Comparison of ENCODE assay signal across 8 cellular contexts in genomic region chr17:37607637-37608368, GRCh38. TPM values are rescaled to one million over a fixed set of nuclear protein-coding genes. Genes with fewer than 3 reads are reported as not detected.
DNase-seq lines count a peak whose midpoint lies in the region; ATAC-seq, FAIRE-seq and TF ChIP-seq lines count a peak whose summit lies in the region.

No MANE protein-coding gene starts in this region.

- no TSS peak for BruUV-seq in GM12878 (replicated peaks; lab: Mats Ljungman, UMichigan)

- in situ Hi-C loops in GM12878 (cut with MboI): loop anchor here (25.0 kb wide), 1 partner anchor 1829 kb away; no protein-coding TSS in a partner anchor

- peaks cover 55% of the 10 kb centered on the region for H3K79me2 ChIP-seq in GM12878 (ENCODE audit: control insufficient read depth, insufficient read depth, low read length)

- no peak for TF ChIP-seq RAD21 in GM12878 (IDR thresholded peaks at IDR 0.05; ENCODE audit: insufficient read depth, low read depth, low read length)

- TF ChIP-seq CTCF in BJ (IDR thresholded peaks at IDR 0.05; ENCODE audit: insufficient read depth, low read depth, low read length): no peak
- no peak for TF ChIP-seq CTCF in LNCaP clone FGC (IDR thresholded peaks at IDR 0.05; ENCODE audit: control insufficient read depth, extremely low read depth, insufficient read depth)
- TF ChIP-seq CTCF in GM12878 (IDR thresholded peaks at IDR 0.05 in 2 of 3, conservative IDR thresholded peaks at IDR 0.05 in 1 of 3; ENCODE audit: control insufficient read depth in 2 of 3, extremely low read depth in 1 of 3, insufficient read depth in 1 of 3, low read depth in 3 of 3, low read length in 3 of 3): no peak

- DNase-seq in BJ (ENCODE audit: low read depth) (no peak), LNCaP clone FGC (ENCODE audit: low read depth) (no peak), GM12878 (ENCODE audit: low read depth, low spot score) (no peak), mucosa of gallbladder (ENCODE audit: low spot score) (no peak), KG1 (lab: John Stamatoyannopoulos, UW) (no peak), GF-D8 (lab: John Stamatoyannopoulos, UW) (no peak)

- H3K4me3 ChIP-seq in BJ (ENCODE audit: low read depth, low read length): peak overlapping the region; percentile 91
- H3K4me3 ChIP-seq in LNCaP clone FGC (ENCODE audit: low read depth, low read length): peak overlapping the region; percentile 75
- peak overlapping the region; percentile 78 for H3K4me3 ChIP-seq in GM12878
- peak overlapping the region; percentile 91 for H3K4me3 ChIP-seq in mononuclear cell (ENCODE audit: low read length)

- H2AFZ ChIP-seq in GM12878 (ENCODE audit: control insufficient read depth, low read depth, low read length): no peak overlapping the region

- TF ChIP-seq POLR2A in GM12878 (IDR thresholded peaks at IDR 0.05; ENCODE audit: low read depth, low read length): no peak

- H3K9me3 ChIP-seq in GM12878 (replicated peaks; ENCODE audit: control insufficient read depth, insufficient read depth, low read length) (peaks cover 5% of the 10 kb centered on the region; the same call in 2 of the 3 replicates), mononuclear cell (ENCODE audit: low read depth, low read length) (no peaks in the 10 kb centered on the region)

- peak in 1 of 2 experiments; percentile 30; a peak in 1 of 4 replicates for TF ChIP-seq EP300 in GM12878 (IDR thresholded peaks at IDR 0.05; ENCODE audit: borderline replicate concordance in 1 of 2, control insufficient read depth in 1 of 2, low read depth in 2 of 2, low read length in 2 of 2)

- POLR2A ChIA-PET in BJ (lab: Charles Lee): interaction anchor here (0.6 to 0.7 kb wide), 2 partner anchors 26 to 110 kb away, joined by 3 to 6 read pairs; no protein-coding TSS in a partner anchor
- POLR2A ChIA-PET in GM12878 (lab: Charles Lee): interaction anchor here (0.7 to 1.2 kb wide), 4 partner anchors 19 to 1066 kb away, joined by 3 to 9 read pairs (median 4); partner anchors contain the start of gene HNF1B

- H3K27me3 ChIP-seq in BJ (ENCODE audit: control insufficient read depth, insufficient read depth, low read length) (no peaks in the 10 kb centered on the region), GM12878 (replicated peaks in 1 of 2; ENCODE audit: control insufficient read depth in 2 of 2, insufficient read depth in 2 of 2, low read length in 1 of 2) (no peaks in the 10 kb centered on the region), mononuclear cell (ENCODE audit: insufficient read depth, low read length) (no peaks in the 10 kb centered on the region)

- H3K4me2 ChIP-seq in GM12878 (ENCODE audit: control insufficient read depth, insufficient read depth): peak overlapping the region; percentile 93

- peak overlapping the region; percentile 95 for H3K9ac ChIP-seq in GM12878 (ENCODE audit: control insufficient read depth, insufficient read depth, low read length)

- no peak for FAIRE-seq in GM12878 (lab: Jason Lieb, UNC)

- H4K20me1 ChIP-seq in GM12878 (ENCODE audit: control insufficient read depth, insufficient read depth): no peaks in the 10 kb centered on the region; the same call in 1 of the 2 replicates

- RAD21 ChIA-PET in GM12878 (lab: Charles Lee; ENCODE audit: unreplicated experiment): interaction anchor here (1.0 to 2.9 kb wide), 6 partner anchors 36 to 234 kb away, joined by 4 to 15 read pairs (median 4); partner anchors contain the start of genes ACACA, HNF1B and TADA2A

- peaks cover 8% of the 10 kb centered on the region; the same call in 1 of the 2 replicates for H3K4me1 ChIP-seq in GM12878 (ENCODE audit: control insufficient read depth, insufficient read depth, low read length)
- H3K4me1 ChIP-seq in mononuclear cell (ENCODE audit: insufficient read depth, low read length): peaks cover 51% of the 10 kb centered on the region

- peak; percentile 28 for ATAC-seq in GM12878
- no peak for ATAC-seq in GM21360 (IDR thresholded peaks at IDR 0.05; ENCODE audit: unreplicated experiment)

- intact Hi-C loops in GM12878 (cut with micrococcal nuclease; ENCODE audit: unreplicated experiment): loop anchor here (2.0 to 5.0 kb wide), 2 partner anchors 119 to 184 kb away; partner anchors contain the start of gene DUSP14

- CTCF ChIA-PET in BJ (lab: Yijun Ruan, JAX): interaction anchor here (1.1 to 3.4 kb wide), 3 partner anchors 8 to 234 kb away, joined by 3 to 12 read pairs (median 4); no protein-coding TSS in a partner anchor
- CTCF ChIA-PET in GM12878 (lab: Yijun Ruan, JAX): interaction anchor here (0.7 to 2.3 kb wide), 5 partner anchors 8 to 208 kb away, joined by 3 to 10 read pairs (median 8); no protein-coding TSS in a partner anchor

- H3K27ac ChIP-seq in GM12878 (ENCODE audit: control insufficient read depth, insufficient read depth): peak overlapping the region; percentile 89

- SMC1A ChIA-PET in GM12878 (lab: Charles Lee; ENCODE audit: uncharacterized antibody, unreplicated experiment): interaction anchor here (0.7 to 3.6 kb wide), 6 partner anchors 18 to 184 kb away, joined by 3 to 19 read pairs (median 3); no protein-coding TSS in a partner anchor

- 23% methylated on average over 16 of the region's 26 CpGs for WGBS in GM12878 (ENCODE audit: insufficient coverage, insufficient replicate concordance, low lambda C conversion rate, missing lambda C conversion rate)

- H3K36me3 ChIP-seq in BJ (ENCODE audit: control insufficient read depth, insufficient read depth, low read length): no peaks in the 10 kb centered on the region
- no peaks in the 10 kb centered on the region; a peak in 1 of 4 replicates for H3K36me3 ChIP-seq in GM12878 (ENCODE audit: control insufficient read depth in 2 of 2, insufficient read depth in 2 of 2, low read length in 1 of 2)

TF ChIP-seq in GM12878, 131 proteins besides CTCF, POLR2A, EP300 and RAD21 (continues in another document):
- TF ChIP-seq SMAD1 (IDR thresholded peaks at IDR 0.05; ENCODE audit: low read depth, partially characterized antibody) (no peak), SMARCA5 (IDR thresholded peaks at IDR 0.05) (peak; percentile 84; the same call in 1 of the 2 replicates), TBL1XR1 (IDR thresholded peaks at IDR 0.05; ENCODE audit: low read depth, low read length) (no peak), SIN3A (IDR thresholded peaks at IDR 0.05; ENCODE audit: low read depth, low read length) (no peak), NFXL1 (IDR thresholded peaks at IDR 0.05; ENCODE audit: borderline replicate concordance) (no peak), CHD1 (IDR thresholded peaks at IDR 0.05; ENCODE audit: low read depth, low read length) (no peak), HCFC1 (IDR thresholded peaks at IDR 0.05; ENCODE audit: low read length) (no peak), HDAC6 (IDR thresholded peaks at IDR 0.05; ENCODE audit: unreplicated experiment) (no peak), MTA3 (IDR thresholded peaks at IDR 0.05; ENCODE audit: borderline replicate concordance, low read length) (no peak), ATF7 (IDR thresholded peaks at IDR 0.05; ENCODE audit: low read depth) (no peak), GATAD2B (conservative IDR thresholded peaks at IDR 0.05; ENCODE audit: low read depth) (0 out of 2 replicates have a peak, but pooled peaks have one; percentile 20), SPI1 (IDR thresholded peaks at IDR 0.05; ENCODE audit: borderline replicate concordance, insufficient read depth, low read depth, low read length) (peak; percentile 47; the same call in 1 of the 2 replicates), SRF (IDR thresholded peaks at IDR 0.05; ENCODE audit: low read depth in 2 of 2, low read length in 2 of 2) (no peak), SUZ12 (IDR thresholded peaks at IDR 0.05; ENCODE audit: unreplicated experiment) (no peak)

RNA-seq across cellular contexts. Expression of gene SYNRG, which starts 1.4 kb away (rescaled TPM):
- polyA plus RNA-seq in BJ (2011; rRNA removed) (10.2 and 13.1 TPM in 2 replicates), GM12878 (2011; rRNA removed) (23.6 and 28.2 TPM in 2 replicates), GM12878 (2014; fragmentation: Illumina TruSeq; extraction: Trizol) (27.2 and 29.7 TPM in 2 replicates), GM12878 (2014; fragmentation: Nextera tagmentation; extraction: Ambion mirVana) (1 to 10 TPM; 5.2 to 5.8 TPM), GM12878 (2014; rRNA removed) (19.3 and 21.8 TPM in 2 replicates), GM12878 (2016; fragmentation: Nextera tagmentation; extraction: Ambion mirVana) (10 to 100 TPM; 30.7 to 36.7 TPM)
- 16.8 and 26.0 TPM in 2 replicates for polyA minus RNA-seq in BJ (2011; rRNA and poly(A)+ RNA removed)
- total RNA-seq in GM12878 (2013; cell fraction: nucleolus; rRNA removed): 103 and 104 TPM in 2 replicates
- total RNA-seq in GM12878 (2014; rRNA removed) (14.4 and 15.4 TPM in 2 replicates), GM12878 (2014; rRNA removed; fragmentation: Illumina TruSeq; extraction: Trizol) (25.2 and 25.8 TPM in 2 replicates), GM12878 (2021) (32.5 and 40.4 TPM in 2 replicates), mononuclear cell (46.7 TPM), mucosa of gallbladder (42.1 TPM)
- polyA plus RNA-seq in GM12878 (2011; ENCODE audit: low read depth): 15.5 TPM
- polyA plus RNA-seq in GM12878 (2011; cell fraction: cytosol; rRNA removed): 20.1 and 22.4 TPM in 2 replicates
- 34.9 and 35.8 TPM in 2 replicates for polyA plus RNA-seq in GM12878 (2011; cell fraction: nucleus; rRNA removed)
- polyA plus RNA-seq in GM12878 (2012): 17.1 and 21.9 TPM in 2 replicates
- polyA minus RNA-seq in GM12878 (2011; rRNA and poly(A)+ RNA removed): 50.2 and 52.1 TPM in 2 replicates
- 13.5 and 24.8 TPM in 2 replicates for polyA minus RNA-seq in GM12878 (2011; cell fraction: cytosol; rRNA and poly(A)+ RNA removed)
- 26.7 and 43.8 TPM in 2 replicates for polyA minus RNA-seq in GM12878 (2011; cell fraction: nucleus; rRNA and poly(A)+ RNA removed)

RNA-seq across cellular contexts. Expression of gene DDX52, which starts 35.4 kb away (rescaled TPM):
- polyA plus RNA-seq in BJ (2011; rRNA removed): 14.7 and 24.4 TPM in 2 replicates
- polyA minus RNA-seq in BJ (2011; rRNA and poly(A)+ RNA removed): 10.1 and 11.3 TPM in 2 replicates
- 64.1 and 64.7 TPM in 2 replicates for total RNA-seq in GM12878 (2013; cell fraction: nucleolus; rRNA removed)
- total RNA-seq in GM12878 (2014; rRNA removed): 24.8 and 30.5 TPM in 2 replicates
- 29.2 and 29.9 TPM in 2 replicates for total RNA-seq in GM12878 (2014; rRNA removed; fragmentation: Illumina TruSeq; extraction: Trizol)
- 23.5 and 27.8 TPM in 2 replicates for total RNA-seq in GM12878 (2021)
- 5.5 TPM for polyA plus RNA-seq in GM12878 (2011; ENCODE audit: low read depth)
- polyA plus RNA-seq in GM12878 (2011; rRNA removed): 15.1 and 20.4 TPM in 2 replicates
- polyA plus RNA-seq in GM12878 (2011; cell fraction: cytosol; rRNA removed): 11.1 and 11.5 TPM in 2 replicates
- polyA plus RNA-seq in GM12878 (2011; cell fraction: nucleus; rRNA removed): 26.6 and 31.9 TPM in 2 replicates
- 8.1 and 11.1 TPM in 2 replicates for polyA plus RNA-seq in GM12878 (2012)
- 31.6 and 39.0 TPM in 2 replicates for polyA plus RNA-seq in GM12878 (2014; fragmentation: Illumina TruSeq; extraction: Trizol)
- polyA plus RNA-seq in GM12878 (2014; fragmentation: Nextera tagmentation; extraction: Ambion mirVana): 10 to 100 TPM; 18.7 to 18.8 TPM
- polyA plus RNA-seq in GM12878 (2014; rRNA removed): 12.9 and 14.8 TPM in 2 replicates
- 10 to 100 TPM; 47.8 to 49.7 TPM for polyA plus RNA-seq in GM12878 (2016; fragmentation: Nextera tagmentation; extraction: Ambion mirVana)
- 15.9 and 17.1 TPM in 2 replicates for polyA minus RNA-seq in GM12878 (2011; rRNA and poly(A)+ RNA removed)
- 5.9 and 10.7 TPM in 2 replicates for polyA minus RNA-seq in GM12878 (2011; cell fraction: cytosol; rRNA and poly(A)+ RNA removed)
- 15.1 and 25.4 TPM in 2 replicates for polyA minus RNA-seq in GM12878 (2011; cell fraction: nucleus; rRNA and poly(A)+ RNA removed)
- total RNA-seq in mononuclear cell: 30.0 TPM
- 21.7 TPM for total RNA-seq in mucosa of gallbladder
